13 cellular contexts compared by ENCODE assay signal in genomic region chr22:41827671-41828070, GRCh38. TPM values are rescaled to one million over a fixed set of nuclear protein-coding genes. Genes with fewer than 3 reads are reported as not detected.
DNase-seq lines count a peak whose midpoint lies in the region; ATAC-seq and TF ChIP-seq lines count a peak whose summit lies in the region.
"Had no signal": no experiment of that assay in that cellular context is flagged by ENCODE, and none has a peak within 500 bp of the region (broad histone marks: within the 10 kb centered on the region; RNA-seq: fewer than 3 reads in every experiment).

No MANE protein-coding gene starts in this region.

- intact Hi-C loops in body of pancreas (cut with DNase I) = no loop called here

- no peak overlapping the region for H4K91ac ChIP-seq in neuronal stem cell (ENCODE audit: low read depth, low read length, poor library complexity)

- H3K36me3 ChIP-seq in BLaER1 (peaks cover 44% of the 10 kb centered on the region), Karpas-422 (ENCODE audit: insufficient read depth, low read length) (no peaks in the 10 kb centered on the region), body of pancreas (replicated peaks in 1 of 2; ENCODE audit: insufficient read depth in 1 of 2, low read depth in 2 of 2) (no peaks in the 10 kb centered on the region), neuronal stem cell (replicated peaks in 1 of 2; ENCODE audit: control insufficient read depth in 2 of 2, insufficient read depth in 2 of 2, low read length in 2 of 2) (peaks cover 2 to 29% of the 10 kb centered on the region in 2 donors)

- no peak for TF ChIP-seq POLR2A in body of pancreas (IDR thresholded peaks at IDR 0.05)

- no peak overlapping the region for H3K23ac ChIP-seq in neuronal stem cell (ENCODE audit: low read depth, low read length, poor library complexity)

- H3K79me1 ChIP-seq in neuronal stem cell (ENCODE audit: low read depth, low read length) = no peaks in the 10 kb centered on the region

- H2BK5ac ChIP-seq in neuronal stem cell (ENCODE audit: low read length) = no peak overlapping the region

- no peak overlapping the region for H3K14ac ChIP-seq in neuronal stem cell (ENCODE audit: low read length)

- H3K9ac ChIP-seq in BLaER1 = no peak overlapping the region
- H3K9ac ChIP-seq in Karpas-422 (ENCODE audit: low read length) = no peak overlapping the region
- no peak overlapping the region for H3K9ac ChIP-seq in neuronal stem cell (ENCODE audit: low read depth, low read length, poor library complexity)

- H3K4me2 ChIP-seq in BLaER1 (no peak overlapping the region), Karpas-422 (ENCODE audit: low read depth, low read length, poor library complexity, severe bottlenecking) (no peak overlapping the region), neuronal stem cell (ENCODE audit: insufficient read depth, low read length, poor library complexity, severe bottlenecking) (no peak overlapping the region)

- no peak overlapping the region for H2AFZ ChIP-seq in Karpas-422 (ENCODE audit: low read length)
- no peak overlapping the region for H2AFZ ChIP-seq in neuronal stem cell (ENCODE audit: low read length)

- no peaks in the 10 kb centered on the region for H3K9me3 ChIP-seq in BLaER1
- H3K9me3 ChIP-seq in Karpas-422 (ENCODE audit: low read length) = no peaks in the 10 kb centered on the region
- H3K9me3 ChIP-seq in body of pancreas = no peaks in the 10 kb centered on the region
- peaks cover 0 to 4% of the 10 kb centered on the region in 2 donors for H3K9me3 ChIP-seq in neuronal stem cell (replicated peaks in 1 of 2; ENCODE audit: control insufficient read depth in 2 of 2, insufficient read depth in 1 of 2, low read depth in 1 of 2, low read length in 2 of 2)

- H3K27me3 ChIP-seq in BLaER1 (no peaks in the 10 kb centered on the region), Karpas-422 (ENCODE audit: low read length) (no peaks in the 10 kb centered on the region), body of pancreas (no peaks in the 10 kb centered on the region), neuronal stem cell (ENCODE audit: control insufficient read depth in 3 of 3, insufficient read depth in 3 of 3, low read depth in 1 of 3, low read length in 3 of 3) (no peaks in the 10 kb centered on the region)

- H4K20me1 ChIP-seq in BLaER1 (no peaks in the 10 kb centered on the region), Karpas-422 (ENCODE audit: insufficient read depth, low read depth, low read length) (no peaks in the 10 kb centered on the region)

- WGBS in body of pancreas, 2 donors = 83 to 93% methylated on average over 5 to 6 of the region's 6 CpGs
- WGBS in neuronal stem cell (ENCODE audit: extremely low coverage in 2 of 2, insufficient read length in 2 of 2, insufficient replicate concordance in 1 of 2), 2 donors = no CpG with 5 or more reads among the region's 6 CpGs

- no peak overlapping the region for H2AK5ac ChIP-seq in neuronal stem cell (ENCODE audit: low read depth, low read length)

- no peaks in the 10 kb centered on the region for H3K9me2 ChIP-seq in Karpas-422 (replicated peaks; ENCODE audit: insufficient read depth, low read length)

- no peak overlapping the region for H3K4me3 ChIP-seq in BLaER1
- no peak overlapping the region for H3K4me3 ChIP-seq in Karpas-422 (ENCODE audit: low read length)
- no peak overlapping the region for H3K4me3 ChIP-seq in body of pancreas
- H3K4me3 ChIP-seq in neuronal stem cell (ENCODE audit: low read length in 2 of 2) = no peak overlapping the region

- ATAC-seq in body of pancreas = no peak
- ATAC-seq in GM18873 (IDR thresholded peaks at IDR 0.05; ENCODE audit: low FRiP score, unreplicated experiment) = no peak

- no peak overlapping the region for H2BK120ac ChIP-seq in neuronal stem cell (ENCODE audit: low read depth, low read length)

- peaks cover 50% of the 10 kb centered on the region for H3K4me1 ChIP-seq in BLaER1
- peaks cover 18% of the 10 kb centered on the region for H3K4me1 ChIP-seq in Karpas-422 (ENCODE audit: low read length)
- H3K4me1 ChIP-seq in body of pancreas = peaks cover 31% of the 10 kb centered on the region
- peaks cover 23 to 30% of the 10 kb centered on the region in 2 donors for H3K4me1 ChIP-seq in neuronal stem cell (ENCODE audit: control insufficient read depth in 2 of 2, insufficient read depth in 1 of 2, low read depth in 1 of 2, low read length in 2 of 2)

- no peak overlapping the region for H3K4ac ChIP-seq in neuronal stem cell (ENCODE audit: low read length)

- peak overlapping the region; percentile 71 for H2BK15ac ChIP-seq in neuronal stem cell (ENCODE audit: low read length)

- no peak for TF ChIP-seq CTCF in body of pancreas (IDR thresholded peaks at IDR 0.05)

- peak overlapping the region; percentile 77 for H4K8ac ChIP-seq in neuronal stem cell (ENCODE audit: low read depth, low read length)

- H3K79me2 ChIP-seq in Karpas-422 (ENCODE audit: low read length) = no peaks in the 10 kb centered on the region

- H3K27ac ChIP-seq in BLaER1 = 0 out of 2 replicates have a peak overlapping the region, but pooled peaks have one; percentile 11
- peak overlapping the region; percentile 57 for H3K27ac ChIP-seq in Karpas-422 (ENCODE audit: low read length)
- H3K27ac ChIP-seq in body of pancreas = peak overlapping the region in 3 of 4 donors; percentile 52 to 59 (median 55)
- no peak overlapping the region for H3K27ac ChIP-seq in neuronal stem cell (replicated peaks; ENCODE audit: low read length)

- no peak overlapping the region for H2BK12ac ChIP-seq in neuronal stem cell (ENCODE audit: low read length)

- peak overlapping the region; percentile 11 for H3K18ac ChIP-seq in neuronal stem cell (ENCODE audit: low read length)

- DNase-seq in Karpas-422 (no peak), body of pancreas (no peak), neuronal stem cell (ENCODE audit: low spot score) (no peak), NCI-H226 (no peak), NCI-H1105 (lab: John Stamatoyannopoulos, UW) (no peak), NCI-H510A treated with DMSO at 0.1 percent for 48 hours (lab: John Stamatoyannopoulos, UW) (no peak)
- DNase-seq: activated naive CD4-positive, alpha-beta T cell treated with anti-CD3 and anti-CD28 coated beads for 36 hours; endodermal cell; NCI-H2227 treated with DMSO at 0.1 percent for 48 hours; OCI-M1; stimulated activated CD4-positive, alpha-beta T cell treated with anti-CD3 and anti-CD28 coated beads, Interleukin-15, amount 100 ng/mL, for 24 hours had no signal

RNA-seq across cellular contexts. Expression of gene SREBF2, which starts 5.2 kb away (rescaled TPM):
- 159 and 190 TPM in 2 replicates for total RNA-seq in Karpas-422 (2014; rRNA removed; shearing (Covaris generic); ENCODE audit: low replicate concordance)
- total RNA-seq in body of pancreas = 10 to 100 TPM; 40.2 to 68.6 TPM
- 115 TPM for polyA plus RNA-seq in neuronal stem cell (2013, experiment 1 of 2)
- polyA plus RNA-seq in neuronal stem cell (2013, experiment 2 of 2) = 114 TPM

RNA-seq across cellular contexts. Expression of gene CCDC134, which starts 27.2 kb away (rescaled TPM):
- 4.4 and 12.5 TPM in 2 replicates for total RNA-seq in Karpas-422 (2014; rRNA removed; shearing (Covaris generic); ENCODE audit: low replicate concordance)
- total RNA-seq in body of pancreas = 10 to 100 TPM in 1 of 2 donors, 1 to 10 TPM in 1; 3.1 to 13.5 TPM
- polyA plus RNA-seq in neuronal stem cell (2013, experiment 1 of 2) = 6.9 TPM
- 7.1 TPM for polyA plus RNA-seq in neuronal stem cell (2013, experiment 2 of 2)
